Comparison of ENCODE assay signal across 19 cellular contexts in the genomic region with DNA sequence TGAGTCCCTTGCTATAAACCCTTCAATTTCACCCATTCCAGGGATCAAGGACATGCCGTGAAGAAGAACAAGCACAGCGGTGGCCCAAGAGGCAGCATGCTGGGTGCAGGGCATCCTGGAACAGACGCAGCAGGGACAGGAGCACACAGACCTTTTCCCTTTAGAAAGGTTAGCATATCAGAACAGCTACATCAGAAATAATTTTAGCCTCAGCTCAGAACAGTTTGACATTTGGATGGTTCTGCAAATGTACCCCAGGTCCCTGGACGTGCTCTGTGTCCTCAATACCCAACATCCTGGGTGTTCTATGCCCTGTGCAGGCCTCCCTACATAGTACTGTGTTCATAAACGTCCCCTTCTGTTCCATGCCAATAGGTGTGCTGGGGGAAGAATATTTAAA.
"Had no signal": no experiment of that assay in that cellular context is flagged by ENCODE, and none has a peak within 500 bp of the region (broad histone marks: within the 10 kb centered on the region; RNA-seq: fewer than 3 reads in every experiment).

No MANE protein-coding gene starts in this region.

- DNase-seq: cerebellar nuclear complex; cortex of kidney; effector memory CD8-positive, alpha-beta T cell; erythroblast; head of caudate nucleus; hippocampal formation; left colon; natural killer cell; occipital lobe; pancreas; sigmoid colon; stimulated activated CD4-positive, alpha-beta T cell treated with anti-CD3 and anti-CD28 coated beads, Interleukin-2, amount 100 ng/mL, for 24 hours; stimulated activated CD4-positive, alpha-beta T cell treated with anti-CD3 and anti-CD28 coated beads, Interleukin-4, amount 100 ng/mL, for 24 hours; stimulated activated naive CD8-positive, alpha-beta T cell treated with anti-CD3 and anti-CD28 coated beads, Interleukin-15, Interleukin-2, amounts not matched to agents 100 U/mL and 50 U/mL, for 24 hours; substantia nigra; testis; tibial artery had no signal

- H3K4me3 ChIP-seq: lung, pancreas, sigmoid colon, testis, tibial artery had no signal

- H3K4me1 ChIP-seq: sigmoid colon, testis, tibial artery had no signal

- H3K27me3 ChIP-seq: pancreas, sigmoid colon, testis, tibial artery had no signal

- H3K27ac ChIP-seq: pancreas, sigmoid colon, testis, tibial artery had no signal

- ATAC-seq: effector memory CD8-positive, alpha-beta T cell; natural killer cell; stimulated activated effector memory CD8-positive, alpha-beta T cell treated with anti-CD3 and anti-CD28 coated beads, Interleukin-12 subunit alpha, Interleukin-12 subunit beta, amount 100 ng/mL, for 72 hours; stimulated activated naive CD8-positive, alpha-beta T cell treated with anti-CD3 and anti-CD28 coated beads, Interleukin-15, Interleukin-2, amounts not matched to agents 100 U/mL and 50 U/mL, for 24 hours had no signal

- H3K9me3 ChIP-seq: sigmoid colon, testis, tibial artery had no signal

- H3K36me3 ChIP-seq: pancreas had no signal
